1 cellular context compared by ENCODE assay signal in genomic region chr17:37406635-37407455, GRCh38.
TF ChIP-seq lines count a peak whose summit lies in the region.

ACACA (minus strand) TSS chr17:37406836; CDS start chr17:37406299, 537 bp downstream.
TADA2A (plus strand) TSS chr17:37406886; CDS start chr17:37411366, 4,480 bp downstream.

TF ChIP-seq in K562, 482 proteins besides CTCF, POLR2A, EP300 and RAD21 (continued from another document and continues in another):
- no peak for TF ChIP-seq ZBTB12 (CRISPR knock-in tag; IDR thresholded peaks at IDR 0.05)
- TF ChIP-seq THRAP3 (IDR thresholded peaks at IDR 0.05; ENCODE audit: borderline replicate concordance), result no peak
- TF ChIP-seq ZNF830 (CRISPR knock-in tag; IDR thresholded peaks at IDR 0.05), result no peak
- peak; percentile 41; the same call in 1 of the 2 replicates for TF ChIP-seq ATF7 (IDR thresholded peaks at IDR 0.05)
- no peak for TF ChIP-seq SIX5 (IDR thresholded peaks at IDR 0.05; ENCODE audit: borderline replicate concordance in 1 of 2, insufficient read depth in 1 of 2, low read depth in 1 of 2, low read length in 2 of 2)
- TF ChIP-seq CXXC5 (CRISPR knock-in tag; IDR thresholded peaks at IDR 0.05), result peak; percentile 41
- peak; percentile 89 for TF ChIP-seq VEZF1 (CRISPR knock-in tag; IDR thresholded peaks at IDR 0.05)
- TF ChIP-seq MBD2 (IDR thresholded peaks at IDR 0.05; ENCODE audit: borderline replicate concordance, low read depth), result 0 out of 2 replicates have a peak, but pooled peaks have one; percentile 53
- peak; percentile 93 for TF ChIP-seq TAF1 (IDR thresholded peaks at IDR 0.05; ENCODE audit: control insufficient read depth, extremely low read depth, insufficient read depth, low read length, severe bottlenecking)
- TF ChIP-seq MYNN (IDR thresholded peaks at IDR 0.05), result 0 out of 2 replicates have a peak, but pooled peaks have one; percentile 21
- TF ChIP-seq MYNN (CRISPR knock-in tag; IDR thresholded peaks at IDR 0.05), result no peak
- TF ChIP-seq MTA1 (IDR thresholded peaks at IDR 0.05; ENCODE audit: borderline replicate concordance), result no peak
- TF ChIP-seq BRF1 (IDR thresholded peaks at IDR 0.05; ENCODE audit: borderline replicate concordance, extremely low read depth, insufficient read length), result no peak
- TF ChIP-seq ZNF124 (CRISPR knock-in tag; IDR thresholded peaks at IDR 0.05), result no peak
- TF ChIP-seq ATF4 (CRISPR knock-in tag; IDR thresholded peaks at IDR 0.05), result no peak
- TF ChIP-seq PRMT5 (CRISPR knock-in tag; IDR thresholded peaks at IDR 0.05), result no peak
- TF ChIP-seq POLR2AphosphoS2 (IDR thresholded peaks at IDR 0.05; ENCODE audit: low read length), result peak; percentile 60; the same call in 1 of the 2 replicates
- TF ChIP-seq HINFP (tag; conservative IDR thresholded peaks at IDR 0.05; ENCODE audit: low read depth), result 0 out of 2 replicates have a peak, but pooled peaks have one; percentile 12
- TF ChIP-seq E2F6 (IDR thresholded peaks at IDR 0.05; ENCODE audit: borderline replicate concordance in 1 of 2, extremely low read depth in 1 of 2, insufficient read depth in 1 of 2, insufficient read length in 1 of 2, low read depth in 1 of 2, low read length in 1 of 2, poor library complexity in 1 of 2, severe bottlenecking in 1 of 2), result peak; percentile 89 to 99
- no peak for TF ChIP-seq THAP12 (CRISPR knock-in tag; IDR thresholded peaks at IDR 0.05)
- peak in 1 of 2 experiments; percentile 58; a peak in 2 of 4 replicates for TF ChIP-seq MNT (conservative IDR thresholded peaks at IDR 0.05)
- peak; percentile 70; the same call in 1 of the 2 replicates for TF ChIP-seq MTA3 (IDR thresholded peaks at IDR 0.05; ENCODE audit: borderline replicate concordance)
- TF ChIP-seq HNRNPL (IDR thresholded peaks at IDR 0.05; ENCODE audit: low read depth, low read length), result peak; percentile 73; the same call in 1 of the 2 replicates
- no peak for TF ChIP-seq ARID3A (IDR thresholded peaks at IDR 0.05; ENCODE audit: borderline replicate concordance, low read depth, low read length)
- peak; percentile 90 for TF ChIP-seq MGA (IDR thresholded peaks at IDR 0.05)
- TF ChIP-seq BCL6 (CRISPR knock-in tag; IDR thresholded peaks at IDR 0.05), result no peak
